In genomic region chr5:139659673-139660072, GRCh38 we compare ENCODE assay signal across 9 cellular contexts. TPM values are rescaled to one million over a fixed set of nuclear protein-coding genes. Genes with fewer than 3 reads are reported as not detected.
DNase-seq lines count a peak whose midpoint lies in the region; ATAC-seq and TF ChIP-seq lines count a peak whose summit lies in the region.
"Had no signal": no experiment of that assay in that cellular context is flagged by ENCODE, and none has a peak within 500 bp of the region (broad histone marks: within the 10 kb centered on the region; RNA-seq: fewer than 3 reads in every experiment).

No MANE protein-coding gene starts in this region.

- peak overlapping the region; percentile 58 for H3K4me3 ChIP-seq in BLaER1
- H3K4me3 ChIP-seq in SJCRH30: peak overlapping the region; percentile 47
- peak overlapping the region; percentile 22 for H3K4me3 ChIP-seq in fibroblast of mammary gland (ENCODE audit: control insufficient read depth, low read depth, low read length)
- H3K4me3 ChIP-seq in lower leg skin (ENCODE audit: low read depth, poor library complexity, severe bottlenecking): no peak overlapping the region

- H3K36me3 Mint-ChIP-seq in osteocyte (ENCODE audit: unreplicated experiment): peaks cover 4% of the 10 kb centered on the region
- H3K36me3 Mint-ChIP-seq in activated CD4-positive, alpha-beta T cell treated with anti-CD3 and anti-CD28 coated beads, Interleukin-2, amount 10 ng/mL, durations not matched to agents 24 days and 14 days (ENCODE audit: low read depth): no peaks in the 10 kb centered on the region

- no peaks in the 10 kb centered on the region for H3K27me3 ChIP-seq in BLaER1
- H3K27me3 ChIP-seq in SJCRH30: no peaks in the 10 kb centered on the region

- no peak for ATAC-seq in GM18867 (IDR thresholded peaks at IDR 0.05; ENCODE audit: unreplicated experiment)

- H3K4me1 ChIP-seq in BLaER1 (peaks cover 99% of the 10 kb centered on the region), SJCRH30 (peaks cover 53% of the 10 kb centered on the region)

- H3K4me2 ChIP-seq in BLaER1: peak overlapping the region; percentile 93

- WGBS in lower leg skin, 2 donors: 18 to 37% methylated on average over 8 to 14 of the region's 14 CpGs

- peak overlapping the region; percentile 67 for H3K4me3 Mint-ChIP-seq in osteocyte (ENCODE audit: unreplicated experiment)
- no peak overlapping the region for H3K4me3 Mint-ChIP-seq in activated CD4-positive, alpha-beta T cell treated with anti-CD3 and anti-CD28 coated beads, Interleukin-2, amount 10 ng/mL, durations not matched to agents 24 days and 14 days

- TF ChIP-seq CTCF in fibroblast of mammary gland (conservative IDR thresholded peaks at IDR 0.05; ENCODE audit: control insufficient read depth, insufficient read depth, low read depth, low read length): no peak
- no peak for TF ChIP-seq CTCF in osteocyte (IDR thresholded peaks at IDR 0.05)
- TF ChIP-seq CTCF in lower leg skin (IDR thresholded peaks at IDR 0.05): no peak

- intact Hi-C loops in activated CD4-positive, alpha-beta T cell treated with anti-CD3 and anti-CD28 coated beads, Interleukin-2, amount 10 ng/mL, durations not matched to agents 24 days and 14 days (cut with micrococcal nuclease): no loop called here
- intact Hi-C loops in lower leg skin (cut with DNase I; ENCODE audit: low total_unique reads): no loop called here

- H3K9me3 Mint-ChIP-seq in osteocyte (ENCODE audit: unreplicated experiment): no peaks in the 10 kb centered on the region
- H3K9me3 Mint-ChIP-seq in activated CD4-positive, alpha-beta T cell treated with anti-CD3 and anti-CD28 coated beads, Interleukin-2, amount 10 ng/mL, durations not matched to agents 24 days and 14 days: no peaks in the 10 kb centered on the region

- DNase-seq in SJCRH30: peak; percentile 61 to 72
- no peak for DNase-seq in fibroblast of mammary gland (ENCODE audit: low read depth)
- DNase-seq in osteocyte (ENCODE audit: extremely low spot score, unreplicated experiment): peak; percentile 94
- no peak for DNase-seq in RKO (ENCODE audit: low spot score)
- DNase-seq in activated CD4-positive, alpha-beta T cell treated with anti-CD3 and anti-CD28 coated beads, Interleukin-2, amount 10 ng/mL, durations not matched to agents 24 days and 14 days: no peak
- DNase-seq in lower leg skin (ENCODE audit: low spot score in 2 of 2): no peak
- DNase-seq: stimulated activated naive CD8-positive, alpha-beta T cell treated with anti-CD3 and anti-CD28 coated beads, Interleukin-15, Interleukin-2, amounts not matched to agents 100 U/mL and 50 U/mL, for 24 hours had no signal

- no peaks in the 10 kb centered on the region for H3K27me3 Mint-ChIP-seq in osteocyte (ENCODE audit: unreplicated experiment)
- peaks cover 7% of the 10 kb centered on the region for H3K27me3 Mint-ChIP-seq in activated CD4-positive, alpha-beta T cell treated with anti-CD3 and anti-CD28 coated beads, Interleukin-2, amount 10 ng/mL, durations not matched to agents 24 days and 14 days

- H3K27ac ChIP-seq in BLaER1: peak overlapping the region; percentile 85
- peak overlapping the region; percentile 86 for H3K27ac ChIP-seq in SJCRH30

- H3K9me3 ChIP-seq in BLaER1: no peaks in the 10 kb centered on the region
- no peaks in the 10 kb centered on the region for H3K9me3 ChIP-seq in SJCRH30 (replicated peaks)

- peaks cover 97% of the 10 kb centered on the region for H4K20me1 ChIP-seq in BLaER1

- peaks cover 86% of the 10 kb centered on the region for H3K4me1 Mint-ChIP-seq in osteocyte (ENCODE audit: unreplicated experiment)
- H3K4me1 Mint-ChIP-seq in activated CD4-positive, alpha-beta T cell treated with anti-CD3 and anti-CD28 coated beads, Interleukin-2, amount 10 ng/mL, durations not matched to agents 24 days and 14 days: peaks cover 18% of the 10 kb centered on the region

- H3K27ac Mint-ChIP-seq in osteocyte (ENCODE audit: unreplicated experiment): peak overlapping the region; percentile 95
- no peak overlapping the region for H3K27ac Mint-ChIP-seq in activated CD4-positive, alpha-beta T cell treated with anti-CD3 and anti-CD28 coated beads, Interleukin-2, amount 10 ng/mL, durations not matched to agents 24 days and 14 days

- TF ChIP-seq POLR2A in lower leg skin (IDR thresholded peaks at IDR 0.05): no peak

- H3K36me3 ChIP-seq in BLaER1: peaks cover 6% of the 10 kb centered on the region; the same call in 1 of the 2 replicates
- peaks cover under 1% of the 10 kb centered on the region; the same call in 1 of the 2 replicates for H3K36me3 ChIP-seq in SJCRH30

- peak overlapping the region; percentile 77 for H3K9ac ChIP-seq in BLaER1

RNA-seq across cellular contexts. Expression of gene CXXC5, which starts 11.5 kb away (rescaled TPM):
- total RNA-seq in SJCRH30 (2014; rRNA removed; shearing (Covaris generic)): 76.8 and 81.4 TPM in 2 replicates
- 239 and 259 TPM in 2 replicates for total RNA-seq in osteocyte
- 1.2 and 1.9 TPM in 2 replicates for total RNA-seq in activated CD4-positive, alpha-beta T cell treated with anti-CD3 and anti-CD28 coated beads, Interleukin-2, amount 10 ng/mL, durations not matched to agents 24 days and 14 days
- total RNA-seq in lower leg skin: 10 to 100 TPM; 36.4 to 69.3 (median 45.2) TPM

Comparison
In these comparisons a context has a peak if more than half of its experiments do, and no peak if none do; other contexts are left out.
1. DNase-seq: peak in SJCRH30 (2 of 2) and osteocyte (single experiment); none in fibroblast of mammary gland (single experiment), RKO (single experiment), activated CD4-positive, alpha-beta T cell treated with anti-CD3 and anti-CD28 coated beads, Interleukin-2, amount 10 ng/mL, durations not matched to agents 24 days and 14 days (single experiment) and lower leg skin (0 of 2).
2. RNA of gene CXXC5, which starts 11.5 kb away (total RNA-seq): 239 to 259 TPM in osteocyte, 76.8 to 81.4 TPM in SJCRH30 and 36.4 to 69.3 TPM in lower leg skin; 1.2 to 1.9 TPM in activated CD4-positive, alpha-beta T cell treated with anti-CD3 and anti-CD28 coated beads, Interleukin-2, amount 10 ng/mL, durations not matched to agents 24 days and 14 days; every median in the first group is over 10 times any median in the second.